8 cellular contexts compared by ENCODE assay signal in the genomic region with DNA sequence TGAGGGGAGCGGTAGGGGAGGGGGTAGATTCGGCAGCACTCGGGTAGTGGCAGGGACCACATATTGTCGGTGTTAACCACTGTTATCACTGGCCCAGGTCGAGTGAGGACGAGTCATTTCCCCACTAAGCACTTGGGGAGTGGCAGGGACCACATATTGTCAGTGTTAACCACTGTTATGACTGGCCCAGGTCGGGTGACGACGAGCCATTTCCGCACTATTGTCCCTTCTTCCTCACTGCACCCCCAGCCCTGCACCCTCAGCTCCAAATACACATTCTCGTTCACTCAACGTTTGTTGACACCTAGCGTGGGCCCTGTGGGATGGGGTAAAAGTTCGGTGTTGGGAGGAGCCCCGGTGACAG. TPM values are rescaled to one million over a fixed set of nuclear protein-coding genes. Genes with fewer than 3 reads are reported as not detected.
DNase-seq lines count a peak whose midpoint lies in the region; ATAC-seq and TF ChIP-seq lines count a peak whose summit lies in the region.

No MANE protein-coding gene starts in this region.

- 31% methylated on average over 9 of the region's 15 CpGs for WGBS in mesenchymal stem cell

- peaks cover 15% of the 10 kb centered on the region for H3K79me1 ChIP-seq in mesenchymal stem cell (replicated peaks; ENCODE audit: low read length, poor library complexity, severe bottlenecking)

- peak overlapping the region; percentile 97 for H3K4me3 Mint-ChIP-seq in T-helper 2 cell treated with Interferon-gamma antibody and Interleukin-4, amounts not matched to agents 5 μg/mL and 100 μg/mL, for 36 hours
- H3K4me3 Mint-ChIP-seq in MCF 10A (ENCODE audit: unreplicated experiment): peak overlapping the region; percentile 93

- H3K23ac ChIP-seq in mesenchymal stem cell (ENCODE audit: low read length in 2 of 2): no peak overlapping the region

- H3K9ac ChIP-seq in mesenchymal stem cell (ENCODE audit: low read length): peak overlapping the region; percentile 98

- H3K36me3 ChIP-seq in mesenchymal stem cell (ENCODE audit: control insufficient read depth in 1 of 2, insufficient read depth in 2 of 2, low read depth in 1 of 2, low read length in 2 of 2): peaks cover 0 to 14% of the 10 kb centered on the region in 2 experiments

- peak; percentile 76 for ATAC-seq in GM18907 (IDR thresholded peaks at IDR 0.05; ENCODE audit: unreplicated experiment)
- peak; percentile 36 for ATAC-seq in HG03025 (IDR thresholded peaks at IDR 0.05; ENCODE audit: low FRiP score, unreplicated experiment)

- peak overlapping the region; percentile 29 for H2BK120ac ChIP-seq in mesenchymal stem cell (ENCODE audit: low read depth, low read length)

- H3K27me3 Mint-ChIP-seq in T-helper 2 cell treated with Interferon-gamma antibody and Interleukin-4, amounts not matched to agents 5 μg/mL and 100 μg/mL, for 36 hours (ENCODE audit: low read depth): peaks cover 6% of the 10 kb centered on the region
- peaks cover 9% of the 10 kb centered on the region for H3K27me3 Mint-ChIP-seq in MCF 10A (ENCODE audit: insufficient read depth, unreplicated experiment)

- peak overlapping the region in 1 of 2 experiments; percentile 79 for H3K14ac ChIP-seq in mesenchymal stem cell (ENCODE audit: low read length in 2 of 2)

- BruUV-seq in MCF 10A (replicated peaks; lab: Mats Ljungman, UMichigan): TSS peak; percentile 83

- H3K4me1 Mint-ChIP-seq in T-helper 2 cell treated with Interferon-gamma antibody and Interleukin-4, amounts not matched to agents 5 μg/mL and 100 μg/mL, for 36 hours (ENCODE audit: low read depth): peaks cover 36% of the 10 kb centered on the region
- peaks cover 25% of the 10 kb centered on the region for H3K4me1 Mint-ChIP-seq in MCF 10A (ENCODE audit: insufficient read depth, unreplicated experiment)

- H2BK5ac ChIP-seq in mesenchymal stem cell (ENCODE audit: low read depth, low read length, poor library complexity, severe bottlenecking): no peak overlapping the region

- no peak overlapping the region for H3K27ac ChIP-seq in mesenchymal stem cell (ENCODE audit: low read length, poor library complexity, severe bottlenecking)

- H3K4me3 ChIP-seq in mesenchymal stem cell (ENCODE audit: insufficient read depth in 1 of 2, low read depth in 1 of 2, low read length in 2 of 2): peak overlapping the region; percentile 93 to 96

- H4K8ac ChIP-seq in mesenchymal stem cell (ENCODE audit: low read length): peak overlapping the region; percentile 72

- peaks cover 7% of the 10 kb centered on the region for H3K4me1 ChIP-seq in mesenchymal stem cell (ENCODE audit: control insufficient read depth, insufficient read depth, low read depth, low read length)

- H4K91ac ChIP-seq in mesenchymal stem cell (ENCODE audit: low read length): no peak overlapping the region

- no peaks in the 10 kb centered on the region for H3K9me3 Mint-ChIP-seq in T-helper 2 cell treated with Interferon-gamma antibody and Interleukin-4, amounts not matched to agents 5 μg/mL and 100 μg/mL, for 36 hours
- no peaks in the 10 kb centered on the region for H3K9me3 Mint-ChIP-seq in MCF 10A (ENCODE audit: unreplicated experiment)

- no peak overlapping the region for H2BK15ac ChIP-seq in mesenchymal stem cell (ENCODE audit: low read depth, poor library complexity, severe bottlenecking)

- H3K36me3 Mint-ChIP-seq in T-helper 2 cell treated with Interferon-gamma antibody and Interleukin-4, amounts not matched to agents 5 μg/mL and 100 μg/mL, for 36 hours (ENCODE audit: low read depth): peaks cover 20% of the 10 kb centered on the region
- H3K36me3 Mint-ChIP-seq in MCF 10A (ENCODE audit: insufficient read depth, unreplicated experiment): peaks cover 11% of the 10 kb centered on the region

- peaks cover 0 to 3% of the 10 kb centered on the region in 2 experiments for H3K27me3 ChIP-seq in mesenchymal stem cell (ENCODE audit: control insufficient read depth in 1 of 2, insufficient read depth in 1 of 2, low read length in 2 of 2)

- peak overlapping the region; percentile 54 to 81 for H3K4ac ChIP-seq in mesenchymal stem cell (ENCODE audit: low read depth in 1 of 2, low read length in 2 of 2)

- peak overlapping the region in 1 of 2 experiments; percentile 75 for H2BK12ac ChIP-seq in mesenchymal stem cell (ENCODE audit: low read length in 2 of 2)

- peak overlapping the region; percentile 99 for H3K27ac Mint-ChIP-seq in T-helper 2 cell treated with Interferon-gamma antibody and Interleukin-4, amounts not matched to agents 5 μg/mL and 100 μg/mL, for 36 hours
- H3K27ac Mint-ChIP-seq in MCF 10A (ENCODE audit: low read depth, unreplicated experiment): peak overlapping the region; percentile 96

- H2AFZ ChIP-seq in mesenchymal stem cell (ENCODE audit: low read depth, low read length): peak overlapping the region; percentile 89

- H3K18ac ChIP-seq in mesenchymal stem cell (ENCODE audit: low read depth in 1 of 2, low read length in 2 of 2): peak overlapping the region; percentile 76 to 78

- peak overlapping the region; percentile 89 for H3K4me2 ChIP-seq in mesenchymal stem cell (ENCODE audit: low read length, poor library complexity, severe bottlenecking)

- H3K9me3 ChIP-seq in mesenchymal stem cell (ENCODE audit: control insufficient read depth, low read length): no peaks in the 10 kb centered on the region

- POLR2A ChIA-PET in MCF 10A (lab: Yijun Ruan, JAX): interaction anchor here (0.9 to 3.1 kb wide), 21 partner anchors 8 to 336 kb away, joined by 3 to 56 read pairs (median 11); partner anchors contain the start of genes FBXL3, KCTD12 and MYCBP2

- peak; percentile 72 for DNase-seq in T-helper 2 cell treated with Interferon-gamma antibody and Interleukin-4, amounts not matched to agents 5 μg/mL and 100 μg/mL, for 36 hours (ENCODE audit: low spot score)
- DNase-seq in MCF 10A (ENCODE audit: unreplicated experiment) (no peak), mesenchymal stem cell (no peak), hepatic stellate cell (ENCODE audit: low spot score) (no peak), COLO668 (lab: John Stamatoyannopoulos, UW; ENCODE audit: unreplicated experiment) (no peak)
- peak; percentile 64 for DNase-seq in stimulated activated CD8-positive, alpha-beta memory T cell treated with anti-CD3 and anti-CD28 coated beads, Interleukin-4, amount 100 ng/mL, for 24 hours (ENCODE audit: low read depth)

- no peak overlapping the region for H2AK5ac ChIP-seq in mesenchymal stem cell (ENCODE audit: low read length, severe bottlenecking)

- no peak for TF ChIP-seq CTCF in MCF 10A (IDR thresholded peaks at IDR 0.05; ENCODE audit: unreplicated experiment)

- CTCF ChIA-PET in MCF 10A (lab: Yijun Ruan, JAX): interaction anchor here (6.6 kb wide), 1 partner anchor 13 kb away, joined by 82 read pairs; no protein-coding TSS in a partner anchor

- intact Hi-C loops in MCF 10A (cut with micrococcal nuclease): loop anchor here (10.0 kb wide), 1 partner anchor 1317 kb away; no protein-coding TSS in a partner anchor

RNA-seq across cellular contexts. Expression of gene CLN5, which starts 0.5 kb away (rescaled TPM):
- total RNA-seq in MCF 10A (2022): 16.0 and 17.8 TPM in 2 replicates
- 28.2 TPM for polyA plus RNA-seq in mesenchymal stem cell (2013, experiment 1 of 2)
- 30.8 TPM for polyA plus RNA-seq in mesenchymal stem cell (2013, experiment 2 of 2)

RNA-seq across cellular contexts. Expression of gene FBXL3, which starts 35.5 kb away (rescaled TPM):
- total RNA-seq in MCF 10A (2022): 32.5 and 34.9 TPM in 2 replicates
- polyA plus RNA-seq in mesenchymal stem cell (2013, experiment 1 of 2): 20.0 TPM
- polyA plus RNA-seq in mesenchymal stem cell (2013, experiment 2 of 2): 22.4 TPM

RNA-seq across cellular contexts. Expression of gene ACOD1, which starts 43.1 kb away (rescaled TPM):
- total RNA-seq in MCF 10A (2022): not detected in 2 replicates
- not detected for polyA plus RNA-seq in mesenchymal stem cell (2013, experiment 1 of 2)
- not detected for polyA plus RNA-seq in mesenchymal stem cell (2013, experiment 2 of 2)

Comparison
In these comparisons a context has a peak if more than half of its experiments do, and no peak if none do; other contexts are left out.
1. DNase-seq: peak in T-helper 2 cell treated with Interferon-gamma antibody and Interleukin-4, amounts not matched to agents 5 μg/mL and 100 μg/mL, for 36 hours (single experiment) and stimulated activated CD8-positive, alpha-beta memory T cell treated with anti-CD3 and anti-CD28 coated beads, Interleukin-4, amount 100 ng/mL, for 24 hours (single experiment); none in MCF 10A (single experiment), mesenchymal stem cell (single experiment), hepatic stellate cell (single experiment) and COLO668 (single experiment).